ENCODE assay signal across 1 cellular context in the genomic region with DNA sequence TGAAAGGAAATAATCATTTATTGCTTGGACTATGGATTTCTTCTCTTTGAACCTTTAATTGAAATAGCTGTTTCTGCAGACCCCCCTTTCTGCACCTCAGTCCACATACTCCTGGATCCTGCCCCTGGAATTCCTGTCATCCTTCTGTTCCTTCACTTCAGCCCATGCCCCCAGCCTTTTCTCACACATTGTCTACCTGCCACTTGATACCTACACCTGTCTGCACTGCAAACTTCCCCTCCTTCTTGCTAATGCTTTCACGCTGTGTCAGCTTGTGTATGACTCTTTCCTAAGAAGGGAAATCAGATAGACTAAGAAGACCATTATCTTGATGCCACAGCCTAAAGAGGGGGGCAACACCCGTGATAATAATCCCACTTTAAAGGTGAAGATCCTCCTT.
A peak's percentile ranks its signal among the peaks of the same experiment; 100 is the strongest.
TF ChIP-seq lines count a peak whose summit lies in the region.

No MANE protein-coding gene starts in this region.

TF ChIP-seq in K562, 482 proteins besides CTCF, POLR2A, EP300 and RAD21:
- TF ChIP-seq, protein P1, sequence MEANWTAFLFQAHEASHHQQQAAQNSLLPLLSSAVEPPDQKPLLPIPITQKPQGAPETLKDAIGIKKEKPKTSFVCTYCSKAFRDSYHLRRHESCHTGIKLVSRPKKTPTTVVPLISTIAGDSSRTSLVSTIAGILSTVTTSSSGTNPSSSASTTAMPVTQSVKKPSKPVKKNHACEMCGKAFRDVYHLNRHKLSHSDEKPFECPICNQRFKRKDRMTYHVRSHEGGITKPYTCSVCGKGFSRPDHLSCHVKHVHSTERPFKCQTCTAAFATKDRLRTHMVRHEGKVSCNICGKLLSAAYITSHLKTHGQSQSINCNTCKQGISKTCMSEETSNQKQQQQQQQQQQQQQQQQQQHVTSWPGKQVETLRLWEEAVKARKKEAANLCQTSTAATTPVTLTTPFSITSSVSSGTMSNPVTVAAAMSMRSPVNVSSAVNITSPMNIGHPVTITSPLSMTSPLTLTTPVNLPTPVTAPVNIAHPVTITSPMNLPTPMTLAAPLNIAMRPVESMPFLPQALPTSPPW (CRISPR knock-in tag; IDR thresholded peaks at IDR 0.05), result peak; percentile 78
- no peak for TF ChIP-seq PCBP1 (IDR thresholded peaks at IDR 0.05; ENCODE audit: low read depth, low read length, poor library complexity, severe bottlenecking)
TF ChIP-seq in K562: peak in this region for 1.
